1 cellular context compared by ENCODE assay signal in genomic region chr18:76518073-76518472, GRCh38.
TF ChIP-seq lines count a peak whose summit lies in the region.

No MANE protein-coding gene starts in this region.

TF ChIP-seq in WTC11, 78 proteins besides CTCF, POLR2A, EP300 and RAD21 (continued from another document):
- TF ChIP-seq, protein P1, sequence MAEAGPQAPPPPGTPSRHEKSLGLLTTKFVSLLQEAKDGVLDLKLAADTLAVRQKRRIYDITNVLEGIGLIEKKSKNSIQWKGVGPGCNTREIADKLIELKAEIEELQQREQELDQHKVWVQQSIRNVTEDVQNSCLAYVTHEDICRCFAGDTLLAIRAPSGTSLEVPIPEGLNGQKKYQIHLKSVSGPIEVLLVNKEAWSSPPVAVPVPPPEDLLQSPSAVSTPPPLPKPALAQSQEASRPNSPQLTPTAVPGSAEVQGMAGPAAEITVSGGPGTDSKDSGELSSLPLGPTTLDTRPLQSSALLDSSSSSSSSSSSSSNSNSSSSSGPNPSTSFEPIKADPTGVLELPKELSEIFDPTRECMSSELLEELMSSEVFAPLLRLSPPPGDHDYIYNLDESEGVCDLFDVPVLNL (CRISPR knock-in tag; IDR thresholded peaks at IDR 0.05; ENCODE audit: borderline replicate concordance, low read depth), result no peak
- TF ChIP-seq SOX15 (CRISPR knock-in tag; IDR thresholded peaks at IDR 0.05) (no peak), NFE2L1 (CRISPR knock-in tag; IDR thresholded peaks at IDR 0.05) (no peak), FOXJ3 (CRISPR knock-in tag; IDR thresholded peaks at IDR 0.05; ENCODE audit: borderline replicate concordance) (no peak)
TF ChIP-seq in WTC11: peak in this region for 0.
